In genomic region chr20:63626424-63627128, GRCh38 we compare ENCODE assay signal across 1 cellular context.
A peak's percentile ranks its signal among the peaks of the same experiment; 100 is the strongest.
TF ChIP-seq lines count a peak whose summit lies in the region.

TSS of gene GMEB2 (minus strand) at chr20:63627101. CDS start at chr20:63619397, 7,704 bp downstream.

TF ChIP-seq in HepG2, 621 proteins besides CTCF, POLR2A, EP300 and RAD21 (continued from another document and continues in another):
- no peak for TF ChIP-seq AHDC1 (CRISPR knock-in tag; IDR thresholded peaks at IDR 0.05; ENCODE audit: borderline replicate concordance)
- no peak for TF ChIP-seq TOPORS (CRISPR knock-in tag; IDR thresholded peaks at IDR 0.05)
- TF ChIP-seq ATF7-NPFF (CRISPR knock-in tag; IDR thresholded peaks at IDR 0.05; ENCODE audit: low read depth) = peak; percentile 84
- peak; percentile 49; the same call in 1 of the 2 replicates for TF ChIP-seq ZNF552 (CRISPR knock-in tag; IDR thresholded peaks at IDR 0.05; ENCODE audit: borderline replicate concordance)
- TF ChIP-seq MLXIP (CRISPR knock-in tag; IDR thresholded peaks at IDR 0.05; ENCODE audit: borderline replicate concordance) = 0 out of 2 replicates have a peak, but pooled peaks have one; percentile 37
- no peak for TF ChIP-seq ZBTB40 (IDR thresholded peaks at IDR 0.05)
- peak; percentile 88; the same call in 1 of the 2 replicates for TF ChIP-seq ZBTB40 (CRISPR knock-in tag; IDR thresholded peaks at IDR 0.05)
- peak; percentile 86; the same call in 1 of the 2 replicates for TF ChIP-seq MXD3 (CRISPR knock-in tag; IDR thresholded peaks at IDR 0.05)
- no peak for TF ChIP-seq ZBTB34 (CRISPR knock-in tag; IDR thresholded peaks at IDR 0.05)
- peak; percentile 92 for TF ChIP-seq BRD4 (CRISPR knock-in tag; IDR thresholded peaks at IDR 0.05)
- peak; percentile 47; the same call in 1 of the 2 replicates for TF ChIP-seq SKIL (CRISPR knock-in tag; IDR thresholded peaks at IDR 0.05; ENCODE audit: borderline replicate concordance)
- TF ChIP-seq BCL3 (CRISPR knock-in tag; IDR thresholded peaks at IDR 0.05) = peak; percentile 93; the same call in 1 of the 2 replicates
- TF ChIP-seq HDAC6 (IDR thresholded peaks at IDR 0.05; ENCODE audit: low read depth, low read length) = no peak
- TF ChIP-seq ZSCAN31 (CRISPR knock-in tag; IDR thresholded peaks at IDR 0.05; ENCODE audit: low read depth) = peak; percentile 47
- TF ChIP-seq MAZ (IDR thresholded peaks at IDR 0.05; ENCODE audit: borderline replicate concordance, low read depth, low read length) = 0 out of 2 replicates have a peak, but pooled peaks have one; percentile 47
- peak; percentile 28 for TF ChIP-seq MAZ (CRISPR knock-in tag; IDR thresholded peaks at IDR 0.05; ENCODE audit: low read depth)
- peak; percentile 51; the same call in 1 of the 2 replicates for TF ChIP-seq ETV6 (CRISPR knock-in tag; conservative IDR thresholded peaks at IDR 0.05)
- TF ChIP-seq PBX2 (CRISPR knock-in tag; IDR thresholded peaks at IDR 0.05) = no peak
- no peak for TF ChIP-seq ZSCAN9 (CRISPR knock-in tag; IDR thresholded peaks at IDR 0.05; ENCODE audit: borderline replicate concordance)
- TF ChIP-seq MATR3 (CRISPR knock-in tag; IDR thresholded peaks at IDR 0.05) = no peak
- 0 out of 2 replicates have a peak, but pooled peaks have one; percentile 21 for TF ChIP-seq MED13 (CRISPR knock-in tag; IDR thresholded peaks at IDR 0.05)
- peak; percentile 83 for TF ChIP-seq ZBTB7B (CRISPR knock-in tag; IDR thresholded peaks at IDR 0.05)
- peak; percentile 55; the same call in 1 of the 2 replicates for TF ChIP-seq E2F5 (CRISPR knock-in tag; conservative IDR thresholded peaks at IDR 0.05)
- 0 out of 2 replicates have a peak, but pooled peaks have one; percentile 10 for TF ChIP-seq ZNF558 (CRISPR knock-in tag; IDR thresholded peaks at IDR 0.05; ENCODE audit: borderline replicate concordance)
- peak; percentile 88 for TF ChIP-seq MEIS2 (CRISPR knock-in tag; IDR thresholded peaks at IDR 0.05)
